In genomic region chr15:91857772-91858171, GRCh38 we compare ENCODE assay signal across 9 cellular contexts. TPM values are rescaled to one million over a fixed set of nuclear protein-coding genes. Genes with fewer than 3 reads are reported as not detected.
A peak's percentile ranks its signal among the peaks of the same experiment; 100 is the strongest.
DNase-seq lines count a peak whose midpoint lies in the region; ATAC-seq, FAIRE-seq and TF ChIP-seq lines count a peak whose summit lies in the region.
"Had no signal": no experiment of that assay in that cellular context is flagged by ENCODE, and none has a peak within 500 bp of the region (broad histone marks: within the 10 kb centered on the region; RNA-seq: fewer than 3 reads in every experiment).

No MANE protein-coding gene starts in this region.

- BruUV-seq in GM12878 (replicated peaks; lab: Mats Ljungman, UMichigan), result no TSS peak

- ATAC-seq in GM21360 (IDR thresholded peaks at IDR 0.05; ENCODE audit: unreplicated experiment), result peak; percentile 53
- peak; percentile 40 for ATAC-seq in HG03558 (IDR thresholded peaks at IDR 0.05; ENCODE audit: extremely low read depth, unreplicated experiment)
- ATAC-seq in GM12878, result peak; percentile 60

- peaks cover 10% of the 10 kb centered on the region for H3K4me1 ChIP-seq in GM12878 (ENCODE audit: control insufficient read depth, insufficient read depth, low read length)
- peaks cover 47% of the 10 kb centered on the region for H3K4me1 ChIP-seq in vagina
- H3K4me1 ChIP-seq in HAP-1, result peaks cover 5% of the 10 kb centered on the region

- CTCF ChIA-PET in GM12878 (lab: Yijun Ruan, JAX), result no interaction called here

- no peak for TF ChIP-seq RAD21 in GM12878 (IDR thresholded peaks at IDR 0.05; ENCODE audit: insufficient read depth, low read depth, low read length)

- SMC1A ChIA-PET in GM12878 (lab: Charles Lee; ENCODE audit: uncharacterized antibody, unreplicated experiment), result interaction anchor here (1.0 to 1.4 kb wide), 2 partner anchors 9 to 10 kb away, joined by 3 to 4 read pairs; no protein-coding TSS in a partner anchor

- H2AFZ ChIP-seq in GM12878 (ENCODE audit: control insufficient read depth, low read depth, low read length), result no peak overlapping the region

- H3K27ac Mint-ChIP-seq in chondrocyte (ENCODE audit: unreplicated experiment), result no peak overlapping the region

- H3K36me3 ChIP-seq in GM12878 (ENCODE audit: control insufficient read depth in 2 of 2, insufficient read depth in 2 of 2, low read length in 1 of 2) (no peaks in the 10 kb centered on the region), vagina (no peaks in the 10 kb centered on the region), HAP-1 (replicated peaks) (no peaks in the 10 kb centered on the region)

- DNase-seq in GM13977 (ENCODE audit: low spot score) (peak; percentile 62), GM12878 (ENCODE audit: low read depth, low spot score) (peak; percentile 74), chondrocyte (ENCODE audit: low spot score) (no peak), vagina (ENCODE audit: extremely low spot score in 2 of 2) (no peak), HAP-1 (ENCODE audit: low spot score in 2 of 2) (no peak), NCI-H226 (no peak)

- peak; percentile 88 to 95; a peak in 3 of 4 replicates for TF ChIP-seq EP300 in GM12878 (IDR thresholded peaks at IDR 0.05; ENCODE audit: borderline replicate concordance in 1 of 2, control insufficient read depth in 1 of 2, low read depth in 2 of 2, low read length in 2 of 2)

- H3K4me2 ChIP-seq in GM12878 (ENCODE audit: control insufficient read depth, insufficient read depth), result 0 out of 2 replicates have a peak overlapping the region, but pooled peaks have one; percentile 17

- TF ChIP-seq POLR2A in GM12878 (IDR thresholded peaks at IDR 0.05; ENCODE audit: low read depth, low read length), result no peak
- TF ChIP-seq POLR2A in vagina (IDR thresholded peaks at IDR 0.05), result no peak

- H3K36me3 Mint-ChIP-seq in chondrocyte (ENCODE audit: low read depth), result no peaks in the 10 kb centered on the region

- in situ Hi-C loops in GM13977 (cut with MboI; ENCODE audit: low pct_unique_long_range_greater_than_20kb, low sequenced_read_pairs, unreplicated experiment), result no loop called here
- in situ Hi-C loops in GM12878 (cut with MboI), result no loop called here
- in situ Hi-C loops in HAP-1 (cut with MboI; ENCODE audit: low sequenced_read_pairs), result no loop called here

- H3K4me1 Mint-ChIP-seq in chondrocyte (ENCODE audit: low read depth), result no peaks in the 10 kb centered on the region

- peaks cover 13% of the 10 kb centered on the region for H3K27me3 Mint-ChIP-seq in chondrocyte (ENCODE audit: low read depth)

- POLR2A ChIA-PET in GM12878 (lab: Charles Lee), result no interaction called here

- no peaks in the 10 kb centered on the region; the same call in 2 of the 3 replicates for H3K9me3 ChIP-seq in GM12878 (replicated peaks; ENCODE audit: control insufficient read depth, insufficient read depth, low read length)
- H3K9me3 ChIP-seq in vagina, result no peaks in the 10 kb centered on the region
- no peaks in the 10 kb centered on the region for H3K9me3 ChIP-seq in HAP-1

- H3K27me3 ChIP-seq in GM12878 (replicated peaks in 1 of 2; ENCODE audit: control insufficient read depth in 2 of 2, insufficient read depth in 2 of 2, low read length in 1 of 2) (peaks cover 0 to 10% of the 10 kb centered on the region in 2 experiments; a peak in 2 of 4 replicates), vagina (no peaks in the 10 kb centered on the region), HAP-1 (ENCODE audit: low read depth) (no peaks in the 10 kb centered on the region)

- no peaks in the 10 kb centered on the region for H4K20me1 ChIP-seq in GM12878 (ENCODE audit: control insufficient read depth, insufficient read depth)

- no peak overlapping the region for H3K9ac ChIP-seq in GM12878 (ENCODE audit: control insufficient read depth, insufficient read depth, low read length)

- no peaks in the 10 kb centered on the region for H3K9me3 Mint-ChIP-seq in chondrocyte (ENCODE audit: low read depth)

- H3K4me3 ChIP-seq in GM12878, result no peak overlapping the region
- no peak overlapping the region for H3K4me3 ChIP-seq in vagina
- no peak overlapping the region for H3K4me3 ChIP-seq in HAP-1

- H3K4me3 Mint-ChIP-seq in chondrocyte (ENCODE audit: unreplicated experiment), result no peak overlapping the region

- no peak for FAIRE-seq in GM12878 (lab: Jason Lieb, UNC)
- FAIRE-seq: astrocyte had no signal

- no peaks in the 10 kb centered on the region for H3K79me2 ChIP-seq in GM12878 (ENCODE audit: control insufficient read depth, insufficient read depth, low read length)

- TF ChIP-seq CTCF in GM13977 (IDR thresholded peaks at IDR 0.05; ENCODE audit: extremely low read depth, insufficient read depth, missing control alignments) (no peak), GM12878 (IDR thresholded peaks at IDR 0.05 in 2 of 3, conservative IDR thresholded peaks at IDR 0.05 in 1 of 3; ENCODE audit: control insufficient read depth in 2 of 3, extremely low read depth in 1 of 3, insufficient read depth in 1 of 3, low read depth in 3 of 3, low read length in 3 of 3) (no peak), chondrocyte (IDR thresholded peaks at IDR 0.05) (no peak), vagina (IDR thresholded peaks at IDR 0.05) (no peak)

- WGBS in GM12878 (ENCODE audit: insufficient coverage, insufficient replicate concordance, low lambda C conversion rate, missing lambda C conversion rate), result 0% methylated on average over 2 of the region's 2 CpGs

- intact Hi-C loops in GM12878 (cut with micrococcal nuclease; ENCODE audit: unreplicated experiment) (loop anchor here (2.0 to 5.0 kb wide), 3 partner anchors 85 to 555 kb away; no protein-coding TSS in a partner anchor), vagina (cut with DNase I) (loop anchor here (5.0 kb wide), 1 partner anchor 85 kb away; no protein-coding TSS in a partner anchor)

- RAD21 ChIA-PET in GM12878 (lab: Charles Lee; ENCODE audit: unreplicated experiment), result no interaction called here

- no peak overlapping the region for H3K27ac ChIP-seq in GM12878 (ENCODE audit: control insufficient read depth, insufficient read depth)
- H3K27ac ChIP-seq in vagina, result no peak overlapping the region

TF ChIP-seq in GM12878, 131 proteins besides CTCF, POLR2A, EP300 and RAD21 (continues in another document):
- TF ChIP-seq NFIC (IDR thresholded peaks at IDR 0.05; ENCODE audit: low read depth, low read length) (0 out of 2 replicates have a peak, but pooled peaks have one; percentile 42), MEF2B (IDR thresholded peaks at IDR 0.05; ENCODE audit: partially characterized antibody, poor library complexity, severe bottlenecking) (peak; percentile 90), RCOR1 (conservative IDR thresholded peaks at IDR 0.05; ENCODE audit: low read depth, low read length) (peak; percentile 95; the same call in 1 of the 2 replicates), IKZF2 (IDR thresholded peaks at IDR 0.05) (peak; percentile 75 to 84; a peak in 3 of 4 replicates), FOXM1 (IDR thresholded peaks at IDR 0.05; ENCODE audit: low read depth, low read length) (0 out of 2 replicates have a peak, but pooled peaks have one; percentile 28), HDAC6 (IDR thresholded peaks at IDR 0.05; ENCODE audit: unreplicated experiment) (no peak), RUNX3 (IDR thresholded peaks at IDR 0.05; ENCODE audit: low read length) (peak; percentile 94), BHLHE40 (IDR thresholded peaks at IDR 0.05; ENCODE audit: borderline replicate concordance in 1 of 2, low read depth in 2 of 2, low read length in 1 of 2) (peak; percentile 89 to 95), E2F8 (IDR thresholded peaks at IDR 0.05; ENCODE audit: low read depth, partially characterized antibody) (no peak), RAD51 (IDR thresholded peaks at IDR 0.05) (peak; percentile 33; the same call in 1 of the 2 replicates), CBFB (IDR thresholded peaks at IDR 0.05; ENCODE audit: low read depth) (peak; percentile 73; the same call in 1 of the 2 replicates), HDAC2 (IDR thresholded peaks at IDR 0.05) (no peak), CHD2 (IDR thresholded peaks at IDR 0.05; ENCODE audit: borderline replicate concordance, low read depth, low read length) (no peak)

RNA-seq across cellular contexts. Expression of gene SLCO3A1, which starts 4.3 kb away (rescaled TPM):
- 3.7 and 6.7 TPM in 2 replicates for total RNA-seq in GM12878 (2013; cell fraction: nucleolus; rRNA removed)
- total RNA-seq in GM12878 (2014; rRNA removed) (0.23 and 0.27 TPM in 2 replicates), GM12878 (2014; rRNA removed; fragmentation: Illumina TruSeq; extraction: Trizol) (0.22 and 0.32 TPM in 2 replicates), GM12878 (2021) (0.80 and 1.1 TPM in 2 replicates), chondrocyte (2.2 to 3.7 TPM (median 2.8 TPM) in 3 replicates), vagina (65.8 TPM)
- not detected for polyA plus RNA-seq in GM12878 (2011; ENCODE audit: low read depth)
- polyA plus RNA-seq in GM12878 (2011; rRNA removed) (2.5 and 5.9 TPM in 2 replicates), GM12878 (2014; fragmentation: Illumina TruSeq; extraction: Trizol) (0.28 TPM in 1 of 2 replicates, not detected in the other), GM12878 (2014; fragmentation: Nextera tagmentation; extraction: Ambion mirVana) (under 1 TPM; 0.05 to 0.35 TPM), GM12878 (2014; rRNA removed) (0.22 and 0.23 TPM in 2 replicates), GM12878 (2016; fragmentation: Nextera tagmentation; extraction: Ambion mirVana) (under 1 TPM; 0.35 to 0.79 TPM)
- polyA plus RNA-seq in GM12878 (2011; cell fraction: cytosol; rRNA removed), result 9.8 and 14.1 TPM in 2 replicates
- 16.1 and 17.5 TPM in 2 replicates for polyA plus RNA-seq in GM12878 (2011; cell fraction: nucleus; rRNA removed)
- 0.07 TPM in 1 of 2 replicates, not detected in the other for polyA plus RNA-seq in GM12878 (2012)
- 20.2 and 26.3 TPM in 2 replicates for polyA minus RNA-seq in GM12878 (2011; rRNA and poly(A)+ RNA removed)
- 2.4 and 6.5 TPM in 2 replicates for polyA minus RNA-seq in GM12878 (2011; cell fraction: cytosol; rRNA and poly(A)+ RNA removed)
- polyA minus RNA-seq in GM12878 (2011; cell fraction: nucleus; rRNA and poly(A)+ RNA removed), result 11.8 and 20.2 TPM in 2 replicates

Comparison
In these comparisons a context has a peak if more than half of its experiments do, and no peak if none do; other contexts are left out.
1. DNase-seq: peak in GM13977 (single experiment) and GM12878 (single experiment); none in chondrocyte (single experiment), vagina (0 of 2), HAP-1 (0 of 2) and NCI-H226 (single experiment).
2. Peak in every context shown above with its lines, with median percentiles within 50 percentile points of each other: ATAC-seq.